In genomic region chr7:1503390-1503789, GRCh38 we compare ENCODE assay signal across 8 cellular contexts. TPM values are rescaled to one million over a fixed set of nuclear protein-coding genes. Genes with fewer than 3 reads are reported as not detected.
DNase-seq lines count a peak whose midpoint lies in the region; ATAC-seq and TF ChIP-seq lines count a peak whose summit lies in the region.

No MANE protein-coding gene starts in this region.

- H3K18ac ChIP-seq in H9 (ENCODE audit: insufficient read length, low read depth, low read length), result no peak overlapping the region

- no peak overlapping the region for H4K8ac ChIP-seq in H9 (replicated peaks; ENCODE audit: insufficient read length, low read depth, low read length)

- no peak overlapping the region for H2BK20ac ChIP-seq in H9 (ENCODE audit: low read depth, low read length, poor library complexity, severe bottlenecking)

- H3K23ac ChIP-seq in H9 (ENCODE audit: insufficient read length, low read depth, low read length), result no peak overlapping the region

- no peaks in the 10 kb centered on the region for H3K9me3 Mint-ChIP-seq in H9

- H3T11ph ChIP-seq in H9 (ENCODE audit: low read length), result no peak overlapping the region

- DNase-seq in H9 (no peak), left ventricle myocardium superior (peak; percentile 31), NCI-H1092 treated with DMSO at 0.1 percent for 48 hours (lab: John Stamatoyannopoulos, UW) (no peak), NAMALWA (ENCODE audit: low spot score) (no peak), omental fat pad (ENCODE audit: low spot score) (no peak), NCI-H82 treated with DMSO at 0.1 percent for 48 hours (lab: John Stamatoyannopoulos, UW; ENCODE audit: unreplicated experiment) (no peak)

- H3K4me1 Mint-ChIP-seq in H9, result peaks cover 9 to 25% of the 10 kb centered on the region in 2 experiments

- H4K20me1 ChIP-seq in H9 (ENCODE audit: control insufficient read depth, insufficient read depth, insufficient read length), result no peaks in the 10 kb centered on the region

- H3K36me3 Mint-ChIP-seq in H9 (ENCODE audit: insufficient read depth in 1 of 3, low read depth in 3 of 3), result peaks cover 28 to 39% (median 32%) of the 10 kb centered on the region in 3 experiments; a peak in 6 of 7 replicates

- H2BK120ac ChIP-seq in H9 (ENCODE audit: low read depth, low read length, poor library complexity, severe bottlenecking), result no peak overlapping the region

- no peak overlapping the region for H3K4ac ChIP-seq in H9 (ENCODE audit: low read depth, low read length)

- TF ChIP-seq CTCF in H9 (conservative IDR thresholded peaks at IDR 0.05), result no peak
- no peak for TF ChIP-seq CTCF in WI38 (IDR thresholded peaks at IDR 0.05; ENCODE audit: low read depth, low read length)
- TF ChIP-seq CTCF in omental fat pad (IDR thresholded peaks at IDR 0.05), result no peak

- no peak overlapping the region for H4K91ac ChIP-seq in H9 (ENCODE audit: insufficient read length, low read depth, low read length)

- H3K27ac Mint-ChIP-seq in H9, result peak overlapping the region in 2 of 3 experiments; percentile 61 to 92; a peak in 2 of 7 replicates

- peaks cover 14% of the 10 kb centered on the region; the same call in 1 of the 2 replicates for H3K79me2 ChIP-seq in H9 (ENCODE audit: insufficient read depth, low read length)

- H2BK12ac ChIP-seq in H9 (ENCODE audit: insufficient read length, low read depth, low read length), result no peak overlapping the region

- H3K4me1 ChIP-seq in H9 (ENCODE audit: insufficient read depth, low read length), result no peaks in the 10 kb centered on the region
- peaks cover 22 to 35% (median 24%) of the 10 kb centered on the region in 3 donors for H3K4me1 ChIP-seq in skeletal muscle tissue (ENCODE audit: control insufficient read depth in 3 of 3, insufficient read depth in 3 of 3, low read length in 3 of 3)

- H3K27ac ChIP-seq in H9 (ENCODE audit: insufficient read length, low read depth, low read length), result no peak overlapping the region
- no peak overlapping the region for H3K27ac ChIP-seq in skeletal muscle tissue (ENCODE audit: low read depth, low read length)

- no CpG with 5 or more reads among the region's 24 CpGs for WGBS in H9 (ENCODE audit: extremely low coverage, insufficient read length, low lambda C conversion rate)

- H3K36me3 ChIP-seq in skeletal muscle tissue (ENCODE audit: control insufficient read depth in 3 of 3, insufficient read depth in 3 of 3, low read length in 3 of 3), result peaks cover 31 to 36% (median 33%) of the 10 kb centered on the region in 3 donors

- no peak overlapping the region for H2BK5ac ChIP-seq in H9 (ENCODE audit: insufficient read length, low read length)

- H4K5ac ChIP-seq in H9 (ENCODE audit: insufficient read length, low read depth, low read length), result no peak overlapping the region

- H2AFZ ChIP-seq in H9 (ENCODE audit: low read length), result no peak overlapping the region

- H3K27me3 Mint-ChIP-seq in H9 (ENCODE audit: low read depth), result no peaks in the 10 kb centered on the region

- intact Hi-C loops in left ventricle myocardium superior (cut with micrococcal nuclease), result no loop called here

- peak overlapping the region; percentile 79 for H3K9ac ChIP-seq in H9 (ENCODE audit: extremely low read depth, insufficient read length, low read length)
- H3K9ac ChIP-seq in skeletal muscle tissue (ENCODE audit: low read depth in 1 of 3, low read length in 3 of 3), result peak overlapping the region; percentile 80 to 92 (median 91)

- no peak overlapping the region for H2BK15ac ChIP-seq in H9 (ENCODE audit: low read depth, low read length)

- H3K27me3 ChIP-seq in H9 (ENCODE audit: insufficient read depth, low read length) (no peaks in the 10 kb centered on the region), skeletal muscle tissue (ENCODE audit: control insufficient read depth in 3 of 3, insufficient read depth in 3 of 3, low read length in 3 of 3) (no peaks in the 10 kb centered on the region)

- H3K4me2 ChIP-seq in H9 (ENCODE audit: insufficient read depth, insufficient read length, low read length), result peak overlapping the region; percentile 91

- H2AK5ac ChIP-seq in H9 (ENCODE audit: insufficient read length, low read length), result no peak overlapping the region

- H3K79me1 ChIP-seq in H9 (ENCODE audit: insufficient read depth, low read depth, low read length, poor library complexity, severe bottlenecking), result no peaks in the 10 kb centered on the region

- H3K4me3 ChIP-seq in WI38 (ENCODE audit: low read depth, low read length) (peak overlapping the region; percentile 95), skeletal muscle tissue (ENCODE audit: low read length in 3 of 3) (peak overlapping the region; percentile 89 to 93 (median 92))

- ATAC-seq in left ventricle myocardium superior (no peak), omental fat pad (ENCODE audit: low FRiP score) (no peak)

- H3K4me3 Mint-ChIP-seq in H9, result peak overlapping the region; percentile 89 to 97

- H3K56ac ChIP-seq in H9 (ENCODE audit: insufficient read length, low read depth, low read length), result no peak overlapping the region

- no peaks in the 10 kb centered on the region for H3K9me3 ChIP-seq in H9 (ENCODE audit: control insufficient read depth, low read depth, low read length)
- no peaks in the 10 kb centered on the region for H3K9me3 ChIP-seq in skeletal muscle tissue (ENCODE audit: control insufficient read depth in 3 of 3, low read length in 3 of 3)

- no peak overlapping the region; the same call in 1 of the 2 replicates for H3K14ac ChIP-seq in H9 (ENCODE audit: insufficient read depth, low read length)

- H3K23me2 ChIP-seq in H9 (ENCODE audit: insufficient read length, low read depth, low read length, poor library complexity, severe bottlenecking), result peaks cover 10% of the 10 kb centered on the region

RNA-seq across cellular contexts. Expression of gene INTS1, which starts 0.8 kb away (rescaled TPM):
- 133 and 135 TPM in 2 replicates for total RNA-seq in H9 (2021)
- total RNA-seq in left ventricle myocardium superior, result 32.0 TPM
- 16.7 TPM for total RNA-seq in skeletal muscle tissue
- 10 to 100 TPM; 22.4 to 39.4 (median 32.0) TPM for total RNA-seq in omental fat pad

RNA-seq across cellular contexts. Expression of gene MAFK, which starts 27.1 kb away (rescaled TPM):
- total RNA-seq in H9 (2021) (15.6 and 16.3 TPM in 2 replicates), left ventricle myocardium superior (47.2 TPM), skeletal muscle tissue (6.8 TPM), omental fat pad (10 to 100 TPM; 30.7 to 57.6 (median 32.7) TPM)

RNA-seq across cellular contexts. Expression of gene MICALL2, which starts 44.1 kb away (rescaled TPM):
- total RNA-seq in H9 (2021), result 7.1 and 8.4 TPM in 2 replicates
- total RNA-seq in left ventricle myocardium superior, result 9.4 TPM
- 3.1 TPM for total RNA-seq in skeletal muscle tissue
- 10 to 100 TPM in 2 of 4 donors, 1 to 10 TPM in 2; 4.4 to 16.6 (median 9.3) TPM for total RNA-seq in omental fat pad

RNA-seq across cellular contexts. Expression of gene TMEM184A, which starts 52.6 kb away (rescaled TPM):
- 1.3 and 1.5 TPM in 2 replicates for total RNA-seq in H9 (2021)
- 0.22 TPM for total RNA-seq in left ventricle myocardium superior
- total RNA-seq in skeletal muscle tissue, result not detected
- 1 to 10 TPM in 1 of 4 donors, under 1 TPM in 2, not detected in 1; 0.19 to 3.1 (median 0.32) TPM for total RNA-seq in omental fat pad
